Comparison of ENCODE assay signal across 1 cellular context in genomic region chr1:50424940-50425375, GRCh38.
TF ChIP-seq lines count a peak whose summit lies in the region.

No MANE protein-coding gene starts in this region.

TF ChIP-seq in GM23338, 12 proteins besides CTCF, POLR2A, EP300 and RAD21 (continued from another document):
- TF ChIP-seq ZNF462 (CRISPR knock-in tag; IDR thresholded peaks at IDR 0.05): no peak
- TF ChIP-seq ZNF114 (CRISPR knock-in tag; IDR thresholded peaks at IDR 0.05): no peak
- TF ChIP-seq ZNF331 (CRISPR knock-in tag; IDR thresholded peaks at IDR 0.05; ENCODE audit: low read depth): no peak
- TF ChIP-seq POLR2AphosphoS5 (IDR thresholded peaks at IDR 0.05; ENCODE audit: low read depth): no peak
- TF ChIP-seq STAT1 (IDR thresholded peaks at IDR 0.05; ENCODE audit: unreplicated experiment): no peak
